21 cellular contexts compared by ENCODE assay signal in the genomic region with DNA sequence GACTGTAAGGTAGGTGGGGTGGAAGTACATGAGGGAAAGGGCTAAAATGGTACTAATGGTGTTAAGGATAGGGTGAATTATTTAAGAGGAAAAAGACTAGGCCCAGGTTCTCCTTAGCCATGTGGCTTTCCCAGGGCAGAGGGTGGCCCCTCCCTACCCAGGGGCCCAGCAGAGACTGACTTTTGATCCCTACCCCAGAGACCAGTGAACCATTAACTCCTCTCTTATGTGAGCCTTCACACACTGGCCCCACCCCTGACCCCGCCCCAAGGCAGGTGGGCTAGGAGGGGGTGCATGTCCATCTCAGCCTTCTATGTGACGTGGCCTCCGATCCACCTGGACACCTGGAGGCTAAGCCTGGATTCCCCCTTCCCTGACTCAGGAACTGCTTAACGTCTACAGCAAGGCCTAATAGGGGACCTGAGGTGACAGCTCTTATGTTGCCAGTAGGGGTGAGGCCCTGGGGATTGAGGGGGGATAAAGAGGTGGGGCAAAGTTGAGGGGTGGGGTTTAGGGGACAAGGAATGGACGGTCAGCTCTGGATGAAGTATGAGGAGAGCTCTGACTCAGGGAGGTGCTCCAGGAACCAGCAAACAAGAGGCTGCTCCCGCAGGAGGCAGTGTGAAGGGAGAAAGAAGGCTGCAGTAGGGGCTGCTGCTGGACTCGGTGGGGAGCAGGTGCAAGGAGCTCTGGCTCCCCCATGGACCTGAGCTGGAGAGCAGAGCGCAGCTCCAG. TPM values are rescaled to one million over a fixed set of nuclear protein-coding genes. Genes with fewer than 3 reads are reported as not detected.
DNase-seq lines count a peak whose midpoint lies in the region; ATAC-seq, FAIRE-seq and TF ChIP-seq lines count a peak whose summit lies in the region.
"Had no signal": no experiment of that assay in that cellular context is flagged by ENCODE, and none has a peak within 500 bp of the region (broad histone marks: within the 10 kb centered on the region; RNA-seq: fewer than 3 reads in every experiment).

No MANE protein-coding gene starts in this region.

- 16 to 20% methylated on average over 8 of the region's 8 CpGs for WGBS in pancreas, 2 donors

- peaks cover 0 to 18% (median 8%) of the 10 kb centered on the region in 3 donors for H3K4me1 ChIP-seq in pancreas
- H3K4me1 ChIP-seq: heart left ventricle had no signal

- H3K9me3 ChIP-seq in pancreas, result no peaks in the 10 kb centered on the region
- H3K9me3 ChIP-seq: heart left ventricle had no signal

- FAIRE-seq in pancreas (lab: Jason Lieb, UNC), result no peak
- FAIRE-seq: keratinocyte had no signal

- intact Hi-C loops in pancreas (cut with DNase I), result no loop called here

- peak overlapping the region; percentile 66 to 71 (median 70) for H3K27ac ChIP-seq in pancreas
- H3K27ac ChIP-seq: cardiac muscle cell, heart left ventricle had no signal

- DNase-seq in DMS53 (lab: John Stamatoyannopoulos, UW), result peak; percentile 78
- DNase-seq in HuH-7.5 (ENCODE audit: low spot score), result peak; percentile 97
- peak; percentile 40 for DNase-seq in iPS-NIHi11 (ENCODE audit: low spot score)
- DNase-seq in pancreas, result peak; percentile 84 to 95 (median 94)
- DNase-seq in SIG-M5 treated with dmso at 0.1 percent for 504 hours (lab: John Stamatoyannopoulos, UW; ENCODE audit: unreplicated experiment), result no peak
- DNase-seq: activated CD4-positive, CD25-positive, alpha-beta regulatory T cell; activated CD8-positive, alpha-beta memory T cell treated with anti-CD3 and anti-CD28 coated beads for 24 hours; effector CD8-positive, alpha-beta T cell; NCI-H1436; NCI-H345; stimulated activated CD4-positive, alpha-beta T cell treated with anti-CD3 and anti-CD28 coated beads, Interleukin-4, amount 100 ng/mL, for 4 hours; T-helper 1 cell had no signal

- no peaks in the 10 kb centered on the region for H3K36me3 ChIP-seq in pancreas
- H3K36me3 ChIP-seq: cardiac muscle cell had no signal

- no peak for TF ChIP-seq CTCF in pancreas (IDR thresholded peaks at IDR 0.05)

- ATAC-seq in pancreas, result peak; percentile 86 to 93 (median 91)
- ATAC-seq in HG02588 (IDR thresholded peaks at IDR 0.05; ENCODE audit: unreplicated experiment), result no peak
- no peak for ATAC-seq in GM19023 (IDR thresholded peaks at IDR 0.05; ENCODE audit: unreplicated experiment)
- no peak for ATAC-seq in HG02840 (IDR thresholded peaks at IDR 0.05; ENCODE audit: low FRiP score, unreplicated experiment)

- no peaks in the 10 kb centered on the region for H3K27me3 ChIP-seq in pancreas
- H3K27me3 ChIP-seq: cardiac muscle cell, heart left ventricle had no signal

- H3K4me3 ChIP-seq in pancreas, result peak overlapping the region; percentile 16 to 56 (median 44)
- H3K4me3 ChIP-seq: cardiac muscle cell, heart left ventricle had no signal

RNA-seq across cellular contexts. Expression of gene SLC39A5, which starts 0.8 kb away (rescaled TPM):
- total RNA-seq in pancreas, result 100 to 1,000 TPM; 108 to 289 (median 226) TPM
- polyA plus RNA-seq in pancreas, result 100 to 1,000 TPM; 307 to 615 TPM
- total RNA-seq: cardiac muscle cell, H4, heart left ventricle, mononuclear cell, osteocyte had no signal
- polyA plus RNA-seq: keratinocyte had no signal

RNA-seq across cellular contexts. Expression of gene NABP2, which starts 6.5 kb away (rescaled TPM):
- total RNA-seq in pancreas, result 10 to 100 TPM; 14.3 to 23.6 (median 18.3) TPM
- 10 to 100 TPM; 14.1 to 17.9 TPM for polyA plus RNA-seq in pancreas

RNA-seq across cellular contexts. Expression of gene RNF41, which starts 8.9 kb away (rescaled TPM):
- 10 to 100 TPM; 11.6 to 21.9 (median 16.7) TPM for total RNA-seq in pancreas
- polyA plus RNA-seq in pancreas, result 10 to 100 TPM in 1 of 2 donors, 1 to 10 TPM in 1; 6.8 to 16.2 TPM

RNA-seq across cellular contexts. Expression of gene ANKRD52, which starts 27.6 kb away (rescaled TPM):
- 10 to 100 TPM; 12.1 to 25.1 (median 17.9) TPM for total RNA-seq in pancreas
- polyA plus RNA-seq in pancreas, result 10 to 100 TPM in 1 of 2 donors, 1 to 10 TPM in 1; 8.0 to 12.2 TPM

RNA-seq across cellular contexts. Expression of gene COQ10A, which starts 36.1 kb away (rescaled TPM):
- 10 to 100 TPM in 4 of 6 donors, 1 to 10 TPM in 2; 8.0 to 12.9 (median 11.1) TPM for total RNA-seq in pancreas
- polyA plus RNA-seq in pancreas, result 10 to 100 TPM; 23.8 to 36.4 TPM

Comparison
In these comparisons a context has a peak if more than half of its experiments do, and no peak if none do; other contexts are left out.
1. ATAC-seq: peak in pancreas (4 of 4); none in HG02588 (single experiment), GM19023 (single experiment) and HG02840 (single experiment).